Comparison of ENCODE assay signal across 21 cellular contexts in the genomic region with DNA sequence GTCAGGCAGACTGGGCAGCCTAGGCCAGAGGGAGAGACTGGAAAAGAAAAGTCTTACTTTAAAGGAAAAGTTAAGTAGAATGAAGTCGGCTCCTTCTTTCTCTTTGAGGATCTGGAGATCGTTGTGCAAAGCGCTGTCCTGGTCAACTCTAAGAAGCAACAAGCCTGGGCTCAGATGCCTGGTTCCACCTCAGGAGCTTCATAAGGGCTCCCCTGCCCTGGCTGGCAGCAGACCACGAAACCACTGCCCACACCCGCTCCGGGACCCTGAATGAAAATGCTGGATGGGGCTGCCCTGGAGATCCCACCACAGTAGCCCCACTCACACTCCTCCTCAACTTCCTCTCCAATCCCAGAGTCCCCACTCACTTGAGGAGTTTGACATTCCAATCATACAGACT. TPM values are rescaled to one million over a fixed set of nuclear protein-coding genes. Genes with fewer than 3 reads are reported as not detected.
DNase-seq lines count a peak whose midpoint lies in the region; ATAC-seq, FAIRE-seq and TF ChIP-seq lines count a peak whose summit lies in the region.
"Had no signal": no experiment of that assay in that cellular context is flagged by ENCODE, and none has a peak within 500 bp of the region (broad histone marks: within the 10 kb centered on the region; RNA-seq: fewer than 3 reads in every experiment).

No MANE protein-coding gene starts in this region.

- TF ChIP-seq EP300 in HepG2 (IDR thresholded peaks at IDR 0.05; ENCODE audit: low read depth in 2 of 2, low read length in 2 of 2) = no peak
- TF ChIP-seq EP300 in HepG2 (CRISPR knock-in tag; IDR thresholded peaks at IDR 0.05; ENCODE audit: borderline replicate concordance) = no peak

- peaks cover 20% of the 10 kb centered on the region for H3K79me2 ChIP-seq in HepG2 (ENCODE audit: insufficient read depth, low read length)

- H3K27ac Mint-ChIP-seq in activated CD4-positive, alpha-beta T cell treated with anti-CD3 and anti-CD28 coated beads for 36 hours = peak overlapping the region; percentile 29
- no peak overlapping the region for H3K27ac Mint-ChIP-seq in activated CD4-positive, alpha-beta T cell treated with anti-CD3 and anti-CD28 coated beads, Interleukin-2, amount 10 ng/mL, durations not matched to agents 24 days and 14 days
- H3K27ac Mint-ChIP-seq: B cell; CD8-positive, alpha-beta T cell; H9 had no signal

- peaks cover 37% of the 10 kb centered on the region for H3K4me1 ChIP-seq in HepG2 (ENCODE audit: insufficient read depth, low read length)
- peaks cover 0 to 35% (median 10%) of the 10 kb centered on the region in 4 donors for H3K4me1 ChIP-seq in right lobe of liver
- peaks cover 6 to 12% of the 10 kb centered on the region in 2 donors for H3K4me1 ChIP-seq in esophagus (ENCODE audit: control insufficient read depth in 2 of 2, insufficient read depth in 2 of 2, low read length in 1 of 2)
- peaks cover 21 to 30% of the 10 kb centered on the region in 2 donors for H3K4me1 ChIP-seq in thyroid gland

- in situ Hi-C loops in HepG2 (cut with HindIII; ENCODE audit: extremely low pct_ligation_motif_present, low pct_unique_long_range_greater_than_20kb) = no loop called here

- BruUV-seq in HepG2 (replicated peaks; lab: Mats Ljungman, UMichigan) = no TSS peak

- H3K27ac ChIP-seq in HepG2 (ENCODE audit: extremely low read length, insufficient read depth, low read length) (no peak overlapping the region), right lobe of liver (no peak overlapping the region), esophagus (ENCODE audit: low read depth in 2 of 2, low read length in 1 of 2) (peak overlapping the region; percentile 53 to 79), thyroid gland (peak overlapping the region in 2 of 3 donors; percentile 15 to 38)
- H3K27ac ChIP-seq: BLaER1 treated with 17β-estradiol and CSF1 and Interleukin-3, amounts not matched to agents 10 nM and 100 nM had no signal

- H3K9me3 Mint-ChIP-seq in activated CD4-positive, alpha-beta T cell treated with anti-CD3 and anti-CD28 coated beads for 36 hours (ENCODE audit: low read depth) = no peaks in the 10 kb centered on the region
- no peaks in the 10 kb centered on the region for H3K9me3 Mint-ChIP-seq in activated CD4-positive, alpha-beta T cell treated with anti-CD3 and anti-CD28 coated beads, Interleukin-2, amount 10 ng/mL, durations not matched to agents 24 days and 14 days
- H3K9me3 Mint-ChIP-seq: CD8-positive, alpha-beta T cell; H9 had no signal

- H3K9me3 ChIP-seq in HepG2 (ENCODE audit: low read length) (no peaks in the 10 kb centered on the region), right lobe of liver (no peaks in the 10 kb centered on the region), esophagus (ENCODE audit: control insufficient read depth in 2 of 2, insufficient read depth in 1 of 2, low read depth in 1 of 2, low read length in 1 of 2) (no peaks in the 10 kb centered on the region), thyroid gland (no peaks in the 10 kb centered on the region)
- H3K9me3 ChIP-seq: BLaER1 treated with 17β-estradiol and CSF1 and Interleukin-3, amounts not matched to agents 10 nM and 100 nM had no signal

- H2AFZ ChIP-seq in HepG2 (ENCODE audit: low read length) = no peak overlapping the region

- H3K4me2 ChIP-seq in HepG2 (ENCODE audit: low read depth, low read length) = no peak overlapping the region
- H3K4me2 ChIP-seq: BLaER1 treated with 17β-estradiol and CSF1 and Interleukin-3, amounts not matched to agents 10 nM and 100 nM had no signal

- H3K36me3 Mint-ChIP-seq in activated CD4-positive, alpha-beta T cell treated with anti-CD3 and anti-CD28 coated beads for 36 hours (ENCODE audit: low read depth) = peaks cover 45% of the 10 kb centered on the region
- peaks cover 66% of the 10 kb centered on the region for H3K36me3 Mint-ChIP-seq in activated CD4-positive, alpha-beta T cell treated with anti-CD3 and anti-CD28 coated beads, Interleukin-2, amount 10 ng/mL, durations not matched to agents 24 days and 14 days (ENCODE audit: low read depth)

- no peak for ATAC-seq in activated CD4-positive, alpha-beta T cell treated with anti-CD3 and anti-CD28 coated beads for 36 hours
- no peak for ATAC-seq in HepG2
- no peak for ATAC-seq in right lobe of liver
- ATAC-seq in activated CD4-positive, CD25-positive, alpha-beta regulatory T cell treated with anti-CD3 and anti-CD28 coated beads, Interleukin-2, amount 50 U/mL, for 24 hours = no peak
- ATAC-seq: CD8-positive, alpha-beta T cell had no signal

- H3K4me1 Mint-ChIP-seq in activated CD4-positive, alpha-beta T cell treated with anti-CD3 and anti-CD28 coated beads for 36 hours = peaks cover 22% of the 10 kb centered on the region
- peaks cover 34% of the 10 kb centered on the region for H3K4me1 Mint-ChIP-seq in activated CD4-positive, alpha-beta T cell treated with anti-CD3 and anti-CD28 coated beads, Interleukin-2, amount 10 ng/mL, durations not matched to agents 24 days and 14 days

- 97% methylated on average over 5 of the region's 6 CpGs for WGBS in HepG2 (ENCODE audit: low lambda C conversion rate)
- 90% methylated on average over 2 of the region's 6 CpGs for WGBS in right lobe of liver (ENCODE audit: insufficient coverage, low coverage, low lambda C conversion rate, missing lambda C conversion rate)
- 86 to 92% methylated on average over 6 of the region's 6 CpGs for WGBS in esophagus, 2 donors
- 38 to 48% methylated on average over 6 of the region's 6 CpGs for WGBS in thyroid gland, 2 donors

- H3K9ac ChIP-seq in HepG2 (ENCODE audit: insufficient read depth, low read depth, low read length) = no peak overlapping the region

- peaks cover 39 to 72% of the 10 kb centered on the region in 2 experiments for H3K36me3 ChIP-seq in HepG2 (replicated peaks in 1 of 2; ENCODE audit: control insufficient read depth in 1 of 2, insufficient read depth in 2 of 2, low read length in 2 of 2)
- H3K36me3 ChIP-seq in right lobe of liver = peaks cover 8 to 70% (median 50%) of the 10 kb centered on the region in 4 donors
- peaks cover 42 to 53% of the 10 kb centered on the region in 2 donors for H3K36me3 ChIP-seq in esophagus (ENCODE audit: control insufficient read depth in 2 of 2, insufficient read depth in 2 of 2, low read length in 1 of 2)
- peaks cover 66 to 68% of the 10 kb centered on the region in 2 donors for H3K36me3 ChIP-seq in thyroid gland

- no peak overlapping the region for H3K4me3 Mint-ChIP-seq in activated CD4-positive, alpha-beta T cell treated with anti-CD3 and anti-CD28 coated beads for 36 hours
- no peak overlapping the region for H3K4me3 Mint-ChIP-seq in activated CD4-positive, alpha-beta T cell treated with anti-CD3 and anti-CD28 coated beads, Interleukin-2, amount 10 ng/mL, durations not matched to agents 24 days and 14 days
- H3K4me3 Mint-ChIP-seq: B cell; CD8-positive, alpha-beta T cell; H9 had no signal

- TF ChIP-seq POLR2A in HepG2 (IDR thresholded peaks at IDR 0.05; ENCODE audit: insufficient read depth in 1 of 2, low read depth in 2 of 2, low read length in 2 of 2) (no peak), right lobe of liver (IDR thresholded peaks at IDR 0.05) (no peak), thyroid gland (IDR thresholded peaks at IDR 0.05) (no peak)

- H4K20me1 ChIP-seq in HepG2 (ENCODE audit: insufficient read depth, low read length) = no peaks in the 10 kb centered on the region; the same call in 1 of the 2 replicates

- no peaks in the 10 kb centered on the region for H3K27me3 Mint-ChIP-seq in activated CD4-positive, alpha-beta T cell treated with anti-CD3 and anti-CD28 coated beads for 36 hours
- H3K27me3 Mint-ChIP-seq in activated CD4-positive, alpha-beta T cell treated with anti-CD3 and anti-CD28 coated beads, Interleukin-2, amount 10 ng/mL, durations not matched to agents 24 days and 14 days = no peaks in the 10 kb centered on the region
- H3K27me3 Mint-ChIP-seq: B cell had no signal

- POLR2A ChIA-PET in activated CD4-positive, alpha-beta T cell treated with anti-CD3 and anti-CD28 coated beads for 36 hours (lab: Charles Lee) = no interaction called here
- POLR2A ChIA-PET in HepG2 (lab: Yijun Ruan, JAX) = no interaction called here

- CTCF ChIA-PET in activated CD4-positive, alpha-beta T cell treated with anti-CD3 and anti-CD28 coated beads for 36 hours (lab: Charles Lee) = interaction anchor here (1.5 to 3.9 kb wide), 2 partner anchors 72 to 85 kb away, joined by 9 to 29 read pairs; no protein-coding TSS in a partner anchor
- CTCF ChIA-PET in HepG2 (lab: Yijun Ruan, JAX; ENCODE audit: low intra/inter-chr PET ratio, low total read pairs) = no interaction called here

- TF ChIP-seq CTCF in HepG2 (CRISPR knock-in tag; IDR thresholded peaks at IDR 0.05) (no peak), right lobe of liver (IDR thresholded peaks at IDR 0.05) (no peak), thyroid gland (IDR thresholded peaks at IDR 0.05) (no peak)

- no peak for TF ChIP-seq RAD21 in HepG2 (CRISPR knock-in tag; IDR thresholded peaks at IDR 0.05)

- no peak for DNase-seq in activated CD4-positive, alpha-beta T cell treated with anti-CD3 and anti-CD28 coated beads for 36 hours
- DNase-seq in activated CD4-positive, alpha-beta T cell treated with anti-CD3 and anti-CD28 coated beads, Interleukin-2, amount 10 ng/mL, durations not matched to agents 24 days and 14 days = no peak
- no peak for DNase-seq in HepG2 (ENCODE audit: low spot score)
- DNase-seq in right lobe of liver = no peak
- DNase-seq in thyroid gland = peak; percentile 57 to 62
- DNase-seq in pons (ENCODE audit: low spot score) = no peak
- DNase-seq: 8988T; Calu3; CD8-positive, alpha-beta T cell; H9 had no signal

- intact Hi-C loops in activated CD4-positive, alpha-beta T cell treated with anti-CD3 and anti-CD28 coated beads for 36 hours (cut with DNase I, micrococcal nuclease) = no loop called here
- intact Hi-C loops in activated CD4-positive, alpha-beta T cell treated with anti-CD3 and anti-CD28 coated beads, Interleukin-2, amount 10 ng/mL, durations not matched to agents 24 days and 14 days (cut with micrococcal nuclease) = no loop called here
- intact Hi-C loops in HepG2 (cut with micrococcal nuclease; ENCODE audit: unreplicated experiment) = no loop called here
- intact Hi-C loops in right lobe of liver (cut with DNase I) = loop anchor here in 1 of 2 donors (10.0 kb wide), 1 partner anchor 77 kb away; no protein-coding TSS in a partner anchor
- intact Hi-C loops in thyroid gland (cut with DNase I) = no loop called here

- no peak overlapping the region for H3K4me3 ChIP-seq in HepG2 (replicated peaks in 1 of 3; ENCODE audit: insufficient read depth in 1 of 3, low read depth in 2 of 3, low read length in 3 of 3)
- H3K4me3 ChIP-seq in right lobe of liver = no peak overlapping the region
- H3K4me3 ChIP-seq in esophagus (ENCODE audit: low read depth in 1 of 2, low read length in 2 of 2) = no peak overlapping the region
- H3K4me3 ChIP-seq in thyroid gland (replicated peaks in 1 of 3) = no peak overlapping the region
- H3K4me3 ChIP-seq: BLaER1 treated with 17β-estradiol and CSF1 and Interleukin-3, amounts not matched to agents 10 nM and 100 nM had no signal

- H3K27me3 ChIP-seq in HepG2 (ENCODE audit: control insufficient read depth in 1 of 2, insufficient read depth in 2 of 2, low read length in 2 of 2) = no peaks in the 10 kb centered on the region
- no peaks in the 10 kb centered on the region for H3K27me3 ChIP-seq in right lobe of liver
- H3K27me3 ChIP-seq in esophagus (ENCODE audit: control insufficient read depth in 1 of 2, insufficient read depth in 2 of 2, low read length in 2 of 2) = no peaks in the 10 kb centered on the region
- H3K27me3 ChIP-seq in thyroid gland = no peaks in the 10 kb centered on the region
- H3K27me3 ChIP-seq: BLaER1 treated with 17β-estradiol and CSF1 and Interleukin-3, amounts not matched to agents 10 nM and 100 nM had no signal

- no peak for FAIRE-seq in HepG2 (lab: Jason Lieb, UNC)
- FAIRE-seq: G401.6, GM12891, GM19239, H1 had no signal

RNA-seq across cellular contexts. Expression of a gene that starts 6.4 kb away (rescaled TPM):
- 100 to 1,000 TPM in 1 of 2 experiments, 10 to 100 TPM in 1; 89.3 to 101 TPM for total RNA-seq in activated CD4-positive, alpha-beta T cell treated with anti-CD3 and anti-CD28 coated beads for 36 hours
- total RNA-seq in activated CD4-positive, alpha-beta T cell treated with anti-CD3 and anti-CD28 coated beads, Interleukin-2, amount 10 ng/mL, durations not matched to agents 24 days and 14 days = 86.6 and 104 TPM in 2 replicates
- total RNA-seq in HepG2 (2016; rRNA removed; fragmentation: Illumina TruSeq; extraction: Trizol) (37.9 and 41.7 TPM in 2 replicates), right lobe of liver (10 to 100 TPM; 23.6 to 48.6 (median 33.1) TPM), thyroid gland (10 to 100 TPM; 24.5 to 61.3 (median 28.7) TPM)
- 25.3 and 28.6 TPM in 2 replicates for total RNA-seq in HepG2 (2016; cell fraction: cytosol; rRNA removed; fragmentation: Illumina TruSeq; extraction: Trizol; ENCODE audit: low read depth)
- total RNA-seq in HepG2 (2016; cell fraction: insoluble cytoplasmic fraction; rRNA removed; fragmentation: Illumina TruSeq; extraction: Trizol) = 30.4 and 39.8 TPM in 2 replicates
- 62.1 and 67.2 TPM in 2 replicates for total RNA-seq in HepG2 (2016; cell fraction: membrane; rRNA removed; fragmentation: Illumina TruSeq; extraction: Trizol)
- total RNA-seq in HepG2 (2016; cell fraction: nucleus; rRNA removed; fragmentation: Illumina TruSeq; extraction: Trizol) = 22.1 and 39.3 TPM in 2 replicates
- polyA plus RNA-seq in HepG2 (2011; rRNA removed) (11.7 and 12.0 TPM in 2 replicates), esophagus (10 to 100 TPM; 23.5 to 24.7 TPM)
- 8.0 and 9.6 TPM in 2 replicates for polyA plus RNA-seq in HepG2 (2011; cell fraction: cytosol; rRNA removed)
- 14.6 and 16.1 TPM in 2 replicates for polyA plus RNA-seq in HepG2 (2011; cell fraction: nucleus; rRNA removed)
- polyA plus RNA-seq in HepG2 (2012) = 38.7 and 55.5 TPM in 2 replicates
- 54.7 and 56.1 TPM in 2 replicates for polyA plus RNA-seq in HepG2 (2016; cell fraction: cytosol; fragmentation: Illumina TruSeq; extraction: Trizol; ENCODE audit: low read depth)
- 55.4 and 68.5 TPM in 2 replicates for polyA plus RNA-seq in HepG2 (2016; cell fraction: insoluble cytoplasmic fraction; fragmentation: Illumina TruSeq; extraction: Trizol; ENCODE audit: low read depth)
- 93.4 and 96.6 TPM in 2 replicates for polyA plus RNA-seq in HepG2 (2016; cell fraction: membrane; fragmentation: Illumina TruSeq; extraction: Trizol; ENCODE audit: low read depth)
- 82.9 and 88.0 TPM in 2 replicates for polyA plus RNA-seq in HepG2 (2016; cell fraction: nucleus; fragmentation: Illumina TruSeq; extraction: Trizol; ENCODE audit: insufficient read depth, low read depth)
- 7.3 and 19.3 TPM in 2 replicates for polyA minus RNA-seq in HepG2 (2011; rRNA and poly(A)+ RNA removed; ENCODE audit: low replicate concordance)
- polyA minus RNA-seq in HepG2 (2011; cell fraction: cytosol; rRNA and poly(A)+ RNA removed) = 8.6 and 10.4 TPM in 2 replicates
- polyA minus RNA-seq in HepG2 (2011; cell fraction: nucleus; rRNA and poly(A)+ RNA removed) = 10.8 and 15.2 TPM in 2 replicates

RNA-seq across cellular contexts. Expression of a gene that starts 15.5 kb away (rescaled TPM):
- under 1 TPM in 1 of 2 experiments, not detected in 1; 0.07 TPM for total RNA-seq in activated CD4-positive, alpha-beta T cell treated with anti-CD3 and anti-CD28 coated beads for 36 hours
- 0.14 TPM in 1 of 2 replicates, not detected in the other for total RNA-seq in activated CD4-positive, alpha-beta T cell treated with anti-CD3 and anti-CD28 coated beads, Interleukin-2, amount 10 ng/mL, durations not matched to agents 24 days and 14 days
- total RNA-seq in HepG2 (2016; rRNA removed; fragmentation: Illumina TruSeq; extraction: Trizol) (0.07 TPM in 1 of 2 replicates, not detected in the other), right lobe of liver (under 1 TPM in 1 of 6 experiments, not detected in 5; 0.07 TPM), thyroid gland (under 1 TPM in 1 of 4 donors, not detected in 3; 0.73 TPM)
- total RNA-seq in HepG2 (2016; cell fraction: cytosol; rRNA removed; fragmentation: Illumina TruSeq; extraction: Trizol; ENCODE audit: low read depth) = not detected in 2 replicates
- 0.06 TPM in 1 of 2 replicates, not detected in the other for total RNA-seq in HepG2 (2016; cell fraction: insoluble cytoplasmic fraction; rRNA removed; fragmentation: Illumina TruSeq; extraction: Trizol)
- not detected in 2 replicates for total RNA-seq in HepG2 (2016; cell fraction: membrane; rRNA removed; fragmentation: Illumina TruSeq; extraction: Trizol)
- 0.19 TPM in 1 of 2 replicates, not detected in the other for total RNA-seq in HepG2 (2016; cell fraction: nucleus; rRNA removed; fragmentation: Illumina TruSeq; extraction: Trizol)
- polyA plus RNA-seq in HepG2 (2011; rRNA removed) (0.03 and 0.07 TPM in 2 replicates), esophagus (under 1 TPM; 0.11 to 0.18 TPM)
- 0.01 TPM in 1 of 2 replicates, not detected in the other for polyA plus RNA-seq in HepG2 (2011; cell fraction: cytosol; rRNA removed)
- 0.07 and 0.18 TPM in 2 replicates for polyA plus RNA-seq in HepG2 (2011; cell fraction: nucleus; rRNA removed)
- 0.04 and 0.07 TPM in 2 replicates for polyA plus RNA-seq in HepG2 (2012)
- not detected in 2 replicates for polyA plus RNA-seq in HepG2 (2016; cell fraction: cytosol; fragmentation: Illumina TruSeq; extraction: Trizol; ENCODE audit: low read depth)
- polyA plus RNA-seq in HepG2 (2016; cell fraction: insoluble cytoplasmic fraction; fragmentation: Illumina TruSeq; extraction: Trizol; ENCODE audit: low read depth) = not detected in 2 replicates
- not detected in 2 replicates for polyA plus RNA-seq in HepG2 (2016; cell fraction: membrane; fragmentation: Illumina TruSeq; extraction: Trizol; ENCODE audit: low read depth)
- 0.26 TPM in 1 of 2 replicates, not detected in the other for polyA plus RNA-seq in HepG2 (2016; cell fraction: nucleus; fragmentation: Illumina TruSeq; extraction: Trizol; ENCODE audit: insufficient read depth, low read depth)
- polyA minus RNA-seq in HepG2 (2011; rRNA and poly(A)+ RNA removed; ENCODE audit: low replicate concordance) = 0.21 and 0.24 TPM in 2 replicates
- polyA minus RNA-seq in HepG2 (2011; cell fraction: cytosol; rRNA and poly(A)+ RNA removed) = not detected in 2 replicates
- 0.12 and 0.13 TPM in 2 replicates for polyA minus RNA-seq in HepG2 (2011; cell fraction: nucleus; rRNA and poly(A)+ RNA removed)
- total RNA-seq: B cell; CD8-positive, alpha-beta T cell; HT-29 had no signal

RNA-seq across cellular contexts. Expression of a gene that starts 49.8 kb away (rescaled TPM):
- under 1 TPM in 1 of 2 experiments, not detected in 1; 0.04 TPM for total RNA-seq in activated CD4-positive, alpha-beta T cell treated with anti-CD3 and anti-CD28 coated beads for 36 hours
- not detected in 2 replicates for total RNA-seq in activated CD4-positive, alpha-beta T cell treated with anti-CD3 and anti-CD28 coated beads, Interleukin-2, amount 10 ng/mL, durations not matched to agents 24 days and 14 days
- not detected in 2 replicates for total RNA-seq in HepG2 (2016; rRNA removed; fragmentation: Illumina TruSeq; extraction: Trizol)
- not detected in 2 replicates for total RNA-seq in HepG2 (2016; cell fraction: cytosol; rRNA removed; fragmentation: Illumina TruSeq; extraction: Trizol; ENCODE audit: low read depth)
- not detected in 2 replicates for total RNA-seq in HepG2 (2016; cell fraction: insoluble cytoplasmic fraction; rRNA removed; fragmentation: Illumina TruSeq; extraction: Trizol)
- total RNA-seq in HepG2 (2016; cell fraction: membrane; rRNA removed; fragmentation: Illumina TruSeq; extraction: Trizol) = not detected in 2 replicates
- not detected in 2 replicates for total RNA-seq in HepG2 (2016; cell fraction: nucleus; rRNA removed; fragmentation: Illumina TruSeq; extraction: Trizol)
- not detected in 2 replicates for polyA plus RNA-seq in HepG2 (2011; rRNA removed)
- not detected in 2 replicates for polyA plus RNA-seq in HepG2 (2011; cell fraction: cytosol; rRNA removed)
- not detected in 2 replicates for polyA plus RNA-seq in HepG2 (2011; cell fraction: nucleus; rRNA removed)
- not detected in 2 replicates for polyA plus RNA-seq in HepG2 (2012)
- polyA plus RNA-seq in HepG2 (2016; cell fraction: cytosol; fragmentation: Illumina TruSeq; extraction: Trizol; ENCODE audit: low read depth) = not detected in 2 replicates
- polyA plus RNA-seq in HepG2 (2016; cell fraction: insoluble cytoplasmic fraction; fragmentation: Illumina TruSeq; extraction: Trizol; ENCODE audit: low read depth) = not detected in 2 replicates
- not detected in 2 replicates for polyA plus RNA-seq in HepG2 (2016; cell fraction: membrane; fragmentation: Illumina TruSeq; extraction: Trizol; ENCODE audit: low read depth)
- not detected in 2 replicates for polyA plus RNA-seq in HepG2 (2016; cell fraction: nucleus; fragmentation: Illumina TruSeq; extraction: Trizol; ENCODE audit: insufficient read depth, low read depth)
- polyA minus RNA-seq in HepG2 (2011; rRNA and poly(A)+ RNA removed; ENCODE audit: low replicate concordance) = not detected in 2 replicates
- polyA minus RNA-seq in HepG2 (2011; cell fraction: cytosol; rRNA and poly(A)+ RNA removed) = not detected in 2 replicates
- not detected in 2 replicates for polyA minus RNA-seq in HepG2 (2011; cell fraction: nucleus; rRNA and poly(A)+ RNA removed)
- total RNA-seq in right lobe of liver = 1 to 10 TPM; 4.0 to 5.6 (median 4.7) TPM
- polyA plus RNA-seq in esophagus = 1 to 10 TPM; 1.5 to 2.1 TPM
- 10 to 100 TPM; 35.8 to 56.0 (median 43.0) TPM for total RNA-seq in thyroid gland
- total RNA-seq: B cell; Calu3; CD8-positive, alpha-beta T cell; HT-29 had no signal
- polyA plus RNA-seq: AG04450 had no signal

RNA-seq across cellular contexts. Expression of a gene that starts 50.0 kb away (rescaled TPM):
- not detected for total RNA-seq in activated CD4-positive, alpha-beta T cell treated with anti-CD3 and anti-CD28 coated beads for 36 hours
- total RNA-seq in activated CD4-positive, alpha-beta T cell treated with anti-CD3 and anti-CD28 coated beads, Interleukin-2, amount 10 ng/mL, durations not matched to agents 24 days and 14 days = not detected in 2 replicates
- total RNA-seq in HepG2 (2016; rRNA removed; fragmentation: Illumina TruSeq; extraction: Trizol) (not detected in 2 replicates), right lobe of liver (1 to 10 TPM in 5 of 6 experiments, under 1 TPM in 1; 0.92 to 2.2 (median 1.4) TPM), thyroid gland (1 to 10 TPM; 5.6 to 9.9 (median 7.3) TPM)
- total RNA-seq in HepG2 (2016; cell fraction: cytosol; rRNA removed; fragmentation: Illumina TruSeq; extraction: Trizol; ENCODE audit: low read depth) = not detected in 2 replicates
- total RNA-seq in HepG2 (2016; cell fraction: insoluble cytoplasmic fraction; rRNA removed; fragmentation: Illumina TruSeq; extraction: Trizol) = not detected in 2 replicates
- not detected in 2 replicates for total RNA-seq in HepG2 (2016; cell fraction: membrane; rRNA removed; fragmentation: Illumina TruSeq; extraction: Trizol)
- not detected in 2 replicates for total RNA-seq in HepG2 (2016; cell fraction: nucleus; rRNA removed; fragmentation: Illumina TruSeq; extraction: Trizol)
- polyA plus RNA-seq in HepG2 (2011; rRNA removed) (not detected in 2 replicates), esophagus (1 to 10 TPM; 1.3 to 1.7 TPM)
- not detected in 2 replicates for polyA plus RNA-seq in HepG2 (2011; cell fraction: cytosol; rRNA removed)
- polyA plus RNA-seq in HepG2 (2011; cell fraction: nucleus; rRNA removed) = not detected in 2 replicates
- polyA plus RNA-seq in HepG2 (2012) = not detected in 2 replicates
- polyA plus RNA-seq in HepG2 (2016; cell fraction: cytosol; fragmentation: Illumina TruSeq; extraction: Trizol; ENCODE audit: low read depth) = not detected in 2 replicates
- not detected in 2 replicates for polyA plus RNA-seq in HepG2 (2016; cell fraction: insoluble cytoplasmic fraction; fragmentation: Illumina TruSeq; extraction: Trizol; ENCODE audit: low read depth)
- polyA plus RNA-seq in HepG2 (2016; cell fraction: membrane; fragmentation: Illumina TruSeq; extraction: Trizol; ENCODE audit: low read depth) = not detected in 2 replicates
- polyA plus RNA-seq in HepG2 (2016; cell fraction: nucleus; fragmentation: Illumina TruSeq; extraction: Trizol; ENCODE audit: insufficient read depth, low read depth) = not detected in 2 replicates
- polyA minus RNA-seq in HepG2 (2011; rRNA and poly(A)+ RNA removed; ENCODE audit: low replicate concordance) = 0.07 TPM in 1 of 2 replicates, not detected in the other
- polyA minus RNA-seq in HepG2 (2011; cell fraction: cytosol; rRNA and poly(A)+ RNA removed) = not detected in 2 replicates
- polyA minus RNA-seq in HepG2 (2011; cell fraction: nucleus; rRNA and poly(A)+ RNA removed) = not detected in 2 replicates
- total RNA-seq: A673; B cell; Calu3; CD8-positive, alpha-beta T cell; HT-29 had no signal
- polyA plus RNA-seq: AG04450 had no signal

RNA-seq across cellular contexts. Expression of a gene that starts 56.0 kb away (rescaled TPM):
- total RNA-seq in activated CD4-positive, alpha-beta T cell treated with anti-CD3 and anti-CD28 coated beads for 36 hours = 100 to 1,000 TPM; 310 to 332 TPM
- 293 and 306 TPM in 2 replicates for total RNA-seq in activated CD4-positive, alpha-beta T cell treated with anti-CD3 and anti-CD28 coated beads, Interleukin-2, amount 10 ng/mL, durations not matched to agents 24 days and 14 days
- total RNA-seq in HepG2 (2016; rRNA removed; fragmentation: Illumina TruSeq; extraction: Trizol) (70.8 and 94.6 TPM in 2 replicates), right lobe of liver (100 to 1,000 TPM in 1 of 6 experiments, 10 to 100 TPM in 5; 69.9 to 105 (median 78.7) TPM), thyroid gland (100 to 1,000 TPM in 2 of 4 donors, 10 to 100 TPM in 2; 89.1 to 168 (median 114) TPM)
- 9.0 and 11.2 TPM in 2 replicates for total RNA-seq in HepG2 (2016; cell fraction: cytosol; rRNA removed; fragmentation: Illumina TruSeq; extraction: Trizol; ENCODE audit: low read depth)
- total RNA-seq in HepG2 (2016; cell fraction: insoluble cytoplasmic fraction; rRNA removed; fragmentation: Illumina TruSeq; extraction: Trizol) = 68.0 and 86.8 TPM in 2 replicates
- total RNA-seq in HepG2 (2016; cell fraction: membrane; rRNA removed; fragmentation: Illumina TruSeq; extraction: Trizol) = 39.0 and 39.7 TPM in 2 replicates
- 58.4 and 70.1 TPM in 2 replicates for total RNA-seq in HepG2 (2016; cell fraction: nucleus; rRNA removed; fragmentation: Illumina TruSeq; extraction: Trizol)
- polyA plus RNA-seq in HepG2 (2011; rRNA removed) (78.6 and 86.2 TPM in 2 replicates), esophagus (10 to 100 TPM; 13.8 to 19.9 TPM)
- 50.2 and 58.9 TPM in 2 replicates for polyA plus RNA-seq in HepG2 (2011; cell fraction: cytosol; rRNA removed)
- 99.9 and 117 TPM in 2 replicates for polyA plus RNA-seq in HepG2 (2011; cell fraction: nucleus; rRNA removed)
- polyA plus RNA-seq in HepG2 (2012) = 46.2 and 48.4 TPM in 2 replicates
- 2.9 and 3.4 TPM in 2 replicates for polyA plus RNA-seq in HepG2 (2016; cell fraction: cytosol; fragmentation: Illumina TruSeq; extraction: Trizol; ENCODE audit: low read depth)
- polyA plus RNA-seq in HepG2 (2016; cell fraction: insoluble cytoplasmic fraction; fragmentation: Illumina TruSeq; extraction: Trizol; ENCODE audit: low read depth) = 65.0 and 73.2 TPM in 2 replicates
- 14.8 and 16.7 TPM in 2 replicates for polyA plus RNA-seq in HepG2 (2016; cell fraction: membrane; fragmentation: Illumina TruSeq; extraction: Trizol; ENCODE audit: low read depth)
- 73.4 and 80.3 TPM in 2 replicates for polyA plus RNA-seq in HepG2 (2016; cell fraction: nucleus; fragmentation: Illumina TruSeq; extraction: Trizol; ENCODE audit: insufficient read depth, low read depth)
- polyA minus RNA-seq in HepG2 (2011; rRNA and poly(A)+ RNA removed; ENCODE audit: low replicate concordance) = 183 and 405 TPM in 2 replicates
- 60.8 and 69.1 TPM in 2 replicates for polyA minus RNA-seq in HepG2 (2011; cell fraction: cytosol; rRNA and poly(A)+ RNA removed)
- polyA minus RNA-seq in HepG2 (2011; cell fraction: nucleus; rRNA and poly(A)+ RNA removed) = 94.0 and 140 TPM in 2 replicates

Comparison
In these comparisons a context has a peak if more than half of its experiments do, and no peak if none do; other contexts are left out.
1. DNase-seq: peak in thyroid gland (2 of 2); none in activated CD4-positive, alpha-beta T cell treated with anti-CD3 and anti-CD28 coated beads for 36 hours (single experiment), activated CD4-positive, alpha-beta T cell treated with anti-CD3 and anti-CD28 coated beads, Interleukin-2, amount 10 ng/mL, durations not matched to agents 24 days and 14 days (single experiment), HepG2 (single experiment), right lobe of liver (0 of 3) and pons (single experiment).
2. H3K27ac ChIP-seq: peak in esophagus (2 of 2) and thyroid gland (2 of 3); none in HepG2 (single experiment) and right lobe of liver (0 of 3).
3. RNA of a gene that starts 49.8 kb away (total RNA-seq): 35.8 to 56.0 TPM in thyroid gland; 4.0 to 5.6 TPM in right lobe of liver, 0.04 TPM in activated CD4-positive, alpha-beta T cell treated with anti-CD3 and anti-CD28 coated beads for 36 hours, not detected in activated CD4-positive, alpha-beta T cell treated with anti-CD3 and anti-CD28 coated beads, Interleukin-2, amount 10 ng/mL, durations not matched to agents 24 days and 14 days and not detected in HepG2; every median in the first group is over 4 times any median in the second.